In the genomic region with DNA sequence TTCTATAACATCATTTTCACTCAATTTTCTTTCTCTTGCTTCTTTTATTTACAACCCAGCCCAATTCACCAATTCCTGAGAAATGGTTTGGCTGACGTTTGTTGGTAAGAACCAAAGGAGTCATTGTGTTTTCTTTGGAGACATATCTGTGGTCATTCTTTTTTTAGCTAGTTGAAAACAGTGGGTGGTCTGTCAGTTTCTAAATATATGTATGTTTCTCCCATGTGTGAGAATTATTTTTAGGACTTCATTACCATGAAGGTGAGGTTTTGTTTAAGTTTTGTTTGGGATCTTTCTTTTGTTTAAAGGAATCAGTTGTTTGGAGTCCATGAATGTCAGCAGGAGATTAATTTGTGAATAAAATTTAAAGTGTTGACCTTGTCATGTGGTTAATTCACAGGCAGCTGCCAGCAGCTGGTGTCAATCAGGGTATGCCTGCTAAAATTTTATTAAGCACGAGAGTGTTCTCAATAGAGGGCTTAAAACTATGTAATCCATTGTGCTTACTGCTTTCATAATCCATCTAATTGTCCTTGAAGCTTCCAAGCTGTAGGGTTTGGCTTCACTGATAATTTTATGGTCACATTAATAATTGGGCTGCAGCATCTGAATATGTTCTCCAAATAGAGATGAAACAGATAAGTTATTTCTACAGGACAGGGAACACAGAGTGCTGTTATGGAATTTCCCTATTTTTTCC, we compare ENCODE assay signal across 23 cellular contexts. TPM values are rescaled to one million over a fixed set of nuclear protein-coding genes. Genes with fewer than 3 reads are reported as not detected.
DNase-seq lines count a peak whose midpoint lies in the region; ATAC-seq, FAIRE-seq and TF ChIP-seq lines count a peak whose summit lies in the region.
"Had no signal": no experiment of that assay in that cellular context is flagged by ENCODE, and none has a peak within 500 bp of the region (broad histone marks: within the 10 kb centered on the region; RNA-seq: fewer than 3 reads in every experiment).

No MANE protein-coding gene starts in this region.

- intact Hi-C loops in activated naive CD4-positive, alpha-beta T cell treated with anti-CD3 and anti-CD28 coated beads for 36 hours (cut with micrococcal nuclease): no loop called here

- H2AFZ ChIP-seq in GM23338 (no peak overlapping the region), astrocyte (ENCODE audit: low read depth, low read length) (no peak overlapping the region)
- H2AFZ ChIP-seq: neural progenitor cell had no signal

- H3K4me3 Mint-ChIP-seq in GM23338: no peak overlapping the region
- no peak overlapping the region for H3K4me3 Mint-ChIP-seq in astrocyte (ENCODE audit: unreplicated experiment)
- H3K4me3 Mint-ChIP-seq in activated naive CD4-positive, alpha-beta T cell treated with anti-CD3 and anti-CD28 coated beads for 36 hours: no peak overlapping the region
- H3K4me3 Mint-ChIP-seq: activated CD4-positive, alpha-beta T cell treated with anti-CD3 and anti-CD28 coated beads, Interleukin-2, amount 10 ng/mL, durations not matched to agents 24 days and 14 days; CD4-positive, alpha-beta memory T cell; neural progenitor cell had no signal

- H3K4me2 ChIP-seq in GM23338: no peak overlapping the region
- peak overlapping the region; percentile 11 for H3K4me2 ChIP-seq in astrocyte (ENCODE audit: low read length)
- H3K4me2 ChIP-seq: neural progenitor cell had no signal

- peak; percentile 9 for FAIRE-seq in astrocyte (lab: Jason Lieb, UNC)

- H3K27me3 ChIP-seq in GM23338 (ENCODE audit: insufficient read depth): no peaks in the 10 kb centered on the region
- H3K27me3 ChIP-seq in astrocyte (ENCODE audit: insufficient read depth, low read length): no peaks in the 10 kb centered on the region
- H3K27me3 ChIP-seq: cardiac muscle cell, neural progenitor cell, transverse colon had no signal

- no peaks in the 10 kb centered on the region for H3F3A ChIP-seq in GM23338 (replicated peaks; ENCODE audit: low read depth)

- no peaks in the 10 kb centered on the region; the same call in none of the 2 replicates for H3K4me1 ChIP-seq in GM23338 (ENCODE audit: insufficient read depth)
- H3K4me1 ChIP-seq in astrocyte (ENCODE audit: insufficient read depth, low read length): peaks cover 5% of the 10 kb centered on the region
- H3K4me1 ChIP-seq: neural progenitor cell, prostate gland, transverse colon had no signal

- H3K36me3 ChIP-seq in GM23338 (ENCODE audit: insufficient read depth): no peaks in the 10 kb centered on the region
- H3K36me3 ChIP-seq in astrocyte (ENCODE audit: insufficient read depth, low read length): no peaks in the 10 kb centered on the region
- H3K36me3 ChIP-seq: cardiac muscle cell, neural progenitor cell, prostate gland, transverse colon had no signal

- H3K4me1 Mint-ChIP-seq in GM23338 (peaks cover 21% of the 10 kb centered on the region; the same call in 2 of the 3 replicates), astrocyte (ENCODE audit: low read depth, unreplicated experiment) (peaks cover 40% of the 10 kb centered on the region)
- no peaks in the 10 kb centered on the region for H3K4me1 Mint-ChIP-seq in activated naive CD4-positive, alpha-beta T cell treated with anti-CD3 and anti-CD28 coated beads for 36 hours (ENCODE audit: low read depth)
- H3K4me1 Mint-ChIP-seq: activated CD4-positive, alpha-beta T cell treated with anti-CD3 and anti-CD28 coated beads, Interleukin-2, amount 10 ng/mL, durations not matched to agents 24 days and 14 days; CD4-positive, alpha-beta memory T cell had no signal

- no peaks in the 10 kb centered on the region for H3K36me3 Mint-ChIP-seq in GM23338 (ENCODE audit: low read depth)
- peaks cover 4% of the 10 kb centered on the region for H3K36me3 Mint-ChIP-seq in astrocyte (ENCODE audit: low read depth, unreplicated experiment)
- H3K36me3 Mint-ChIP-seq in activated naive CD4-positive, alpha-beta T cell treated with anti-CD3 and anti-CD28 coated beads for 36 hours (ENCODE audit: low read depth): no peaks in the 10 kb centered on the region
- H3K36me3 Mint-ChIP-seq: CD4-positive, alpha-beta memory T cell; neural progenitor cell had no signal

- H3K27me3 Mint-ChIP-seq in GM23338 (ENCODE audit: insufficient read depth, low read depth, poor library complexity) (no peaks in the 10 kb centered on the region), astrocyte (ENCODE audit: low read depth, unreplicated experiment) (no peaks in the 10 kb centered on the region)
- H3K27me3 Mint-ChIP-seq in activated naive CD4-positive, alpha-beta T cell treated with anti-CD3 and anti-CD28 coated beads for 36 hours (ENCODE audit: low read depth): peaks cover 2% of the 10 kb centered on the region
- H3K27me3 Mint-ChIP-seq: CD4-positive, alpha-beta memory T cell had no signal

- peaks cover 7% of the 10 kb centered on the region; the same call in 1 of the 2 replicates for H4K20me1 ChIP-seq in GM23338 (replicated peaks; ENCODE audit: insufficient read depth)
- H4K20me1 ChIP-seq in astrocyte (ENCODE audit: insufficient read depth, low read length): peaks cover 60% of the 10 kb centered on the region

- H3K4me3 ChIP-seq in GM23338: no peak overlapping the region
- H3K4me3 ChIP-seq in astrocyte (ENCODE audit: insufficient read depth, low read depth, low read length): no peak overlapping the region
- H3K4me3 ChIP-seq: cardiac muscle cell, neural progenitor cell, prostate gland, transverse colon had no signal

- DNase-seq in AG08396 (ENCODE audit: low spot score) (peak; percentile 27), GM23338 (ENCODE audit: low spot score) (no peak), astrocyte (ENCODE audit: low read depth) (peak; percentile 61), hepatic stellate cell (ENCODE audit: low spot score) (peak; percentile 49)
- DNase-seq in activated naive CD4-positive, alpha-beta T cell treated with anti-CD3 and anti-CD28 coated beads for 36 hours: no peak
- DNase-seq: activated CD4-positive, alpha-beta T cell treated with anti-CD3 and anti-CD28 coated beads, Interleukin-2, amount 10 ng/mL, durations not matched to agents 24 days and 14 days; activated gamma-delta T cell; CD4-positive, alpha-beta memory T cell; left colon; midbrain; NCI-H1105; Right ventricle myocardium superior; stimulated activated naive CD4-positive, alpha-beta T cell treated with Interleukin-2 at 50 U/mL for 16 hours; T-helper 1 cell; transverse colon had no signal

- CTCF ChIA-PET in activated naive CD4-positive, alpha-beta T cell treated with anti-CD3 and anti-CD28 coated beads for 36 hours (lab: Charles Lee): no interaction called here

- H3K27ac ChIP-seq in GM23338 (ENCODE audit: low read depth) (no peak overlapping the region), astrocyte (ENCODE audit: low read depth, low read length) (no peak overlapping the region)
- H3K27ac ChIP-seq: cardiac muscle cell, neural progenitor cell, transverse colon had no signal

- H3K9me3 Mint-ChIP-seq in GM23338 (no peaks in the 10 kb centered on the region), astrocyte (ENCODE audit: unreplicated experiment) (no peaks in the 10 kb centered on the region)
- H3K9me3 Mint-ChIP-seq in activated naive CD4-positive, alpha-beta T cell treated with anti-CD3 and anti-CD28 coated beads for 36 hours: no peaks in the 10 kb centered on the region
- H3K9me3 Mint-ChIP-seq: activated CD4-positive, alpha-beta T cell treated with anti-CD3 and anti-CD28 coated beads, Interleukin-2, amount 10 ng/mL, durations not matched to agents 24 days and 14 days; neural progenitor cell had no signal

- TF ChIP-seq CTCF in GM23338 (conservative IDR thresholded peaks at IDR 0.05; ENCODE audit: low read depth in 2 of 2): no peak
- TF ChIP-seq CTCF in astrocyte (IDR thresholded peaks at IDR 0.05; ENCODE audit: insufficient read depth, low read depth, low read length): no peak

- H3K27ac Mint-ChIP-seq in GM23338 (peak overlapping the region; percentile 8; the same call in 1 of the 2 replicates), astrocyte (ENCODE audit: unreplicated experiment) (peak overlapping the region; percentile 8)
- no peak overlapping the region for H3K27ac Mint-ChIP-seq in activated naive CD4-positive, alpha-beta T cell treated with anti-CD3 and anti-CD28 coated beads for 36 hours
- H3K27ac Mint-ChIP-seq: activated CD4-positive, alpha-beta T cell treated with anti-CD3 and anti-CD28 coated beads, Interleukin-2, amount 10 ng/mL, durations not matched to agents 24 days and 14 days; CD4-positive, alpha-beta memory T cell; neural progenitor cell had no signal

- ATAC-seq in GM23338 (no peak), GM21526 (IDR thresholded peaks at IDR 0.05; ENCODE audit: low FRiP score, unreplicated experiment) (no peak), GM21390 (IDR thresholded peaks at IDR 0.05; ENCODE audit: unreplicated experiment) (no peak), HG02763 (IDR thresholded peaks at IDR 0.05; ENCODE audit: unreplicated experiment) (no peak)
- ATAC-seq: HCT116, left colon had no signal

- H3K79me2 ChIP-seq in GM23338 (replicated peaks; ENCODE audit: insufficient read depth) (no peaks in the 10 kb centered on the region), astrocyte (ENCODE audit: insufficient read depth, low read length) (no peaks in the 10 kb centered on the region)

- H3K9ac ChIP-seq in astrocyte (ENCODE audit: low read length): no peak overlapping the region
- H3K9ac ChIP-seq: neural progenitor cell had no signal

- 0 out of 2 replicates have a peak, but pooled peaks cover 3% of the 10 kb centered on the region for H3K9me2 ChIP-seq in GM23338 (ENCODE audit: insufficient read depth)

- H3K9me3 ChIP-seq in astrocyte (ENCODE audit: insufficient read depth, low read depth, low read length): no peaks in the 10 kb centered on the region
- H3K9me3 ChIP-seq: prostate gland, transverse colon had no signal

TF ChIP-seq in GM23338, 12 proteins besides CTCF, POLR2A, EP300 and RAD21 (continues in another document):
- no peak for TF ChIP-seq POLR2AphosphoS5 (IDR thresholded peaks at IDR 0.05; ENCODE audit: low read depth)
- TF ChIP-seq, protein P1, sequence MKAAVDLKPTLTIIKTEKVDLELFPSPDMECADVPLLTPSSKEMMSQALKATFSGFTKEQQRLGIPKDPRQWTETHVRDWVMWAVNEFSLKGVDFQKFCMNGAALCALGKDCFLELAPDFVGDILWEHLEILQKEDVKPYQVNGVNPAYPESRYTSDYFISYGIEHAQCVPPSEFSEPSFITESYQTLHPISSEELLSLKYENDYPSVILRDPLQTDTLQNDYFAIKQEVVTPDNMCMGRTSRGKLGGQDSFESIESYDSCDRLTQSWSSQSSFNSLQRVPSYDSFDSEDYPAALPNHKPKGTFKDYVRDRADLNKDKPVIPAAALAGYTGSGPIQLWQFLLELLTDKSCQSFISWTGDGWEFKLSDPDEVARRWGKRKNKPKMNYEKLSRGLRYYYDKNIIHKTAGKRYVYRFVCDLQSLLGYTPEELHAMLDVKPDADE (IDR thresholded peaks at IDR 0.05): no peak
- no peak for TF ChIP-seq NANOG (IDR thresholded peaks at IDR 0.05; ENCODE audit: borderline replicate concordance)
- no peak for TF ChIP-seq ZNF114 (CRISPR knock-in tag; IDR thresholded peaks at IDR 0.05)
- TF ChIP-seq EZH2 (IDR thresholded peaks at IDR 0.05; ENCODE audit: low read depth, unreplicated experiment): no peak
- TF ChIP-seq CREB1 (CRISPR knock-in tag; IDR thresholded peaks at IDR 0.05; ENCODE audit: low read depth): no peak

RNA-seq across cellular contexts. Expression of a gene that starts 38.7 kb away (rescaled TPM):
- total RNA-seq in GM23338 (2014; rRNA removed; shearing (Covaris generic)): 0.28 TPM in 1 of 2 replicates, not detected in the other
- polyA plus RNA-seq in GM23338 (2016; fragmentation: Nextera tagmentation; extraction: Ambion mirVana): 0.77 and 1.3 TPM in 2 replicates
- 0.31 and 0.41 TPM in 2 replicates for total RNA-seq in astrocyte
- total RNA-seq in activated naive CD4-positive, alpha-beta T cell treated with anti-CD3 and anti-CD28 coated beads for 36 hours: not detected
- total RNA-seq: activated CD4-positive, alpha-beta T cell treated with anti-CD3 and anti-CD28 coated beads, Interleukin-2, amount 10 ng/mL, durations not matched to agents 24 days and 14 days; cardiac muscle cell; CD4-positive, alpha-beta memory T cell had no signal
- polyA plus RNA-seq: CD4-positive, alpha-beta memory T cell; esophagus had no signal

Comparison
In these comparisons a context has a peak if more than half of its experiments do, and no peak if none do; other contexts are left out.
1. DNase-seq: peak in AG08396 (single experiment), astrocyte (single experiment) and hepatic stellate cell (single experiment); none in GM23338 (single experiment) and activated naive CD4-positive, alpha-beta T cell treated with anti-CD3 and anti-CD28 coated beads for 36 hours (single experiment).